30 cellular contexts compared by ENCODE assay signal in genomic region chr3:66097647-66098046, GRCh38. TPM values are rescaled to one million over a fixed set of nuclear protein-coding genes. Genes with fewer than 3 reads are reported as not detected.
"Had no signal": no experiment of that assay in that cellular context is flagged by ENCODE, and none has a peak within 500 bp of the region (broad histone marks: within the 10 kb centered on the region; RNA-seq: fewer than 3 reads in every experiment).

No MANE protein-coding gene starts in this region.

- H3K27me3 ChIP-seq: adrenal gland, breast epithelium, cardiac muscle cell, colonic mucosa, esophagus squamous epithelium, gastroesophageal sphincter had no signal

- ATAC-seq: activated CD4-positive, alpha-beta T cell treated with anti-CD3 and anti-CD28 coated beads for 36 hours; activated CD8-positive, alpha-beta memory T cell treated with anti-CD3 and anti-CD28 coated beads, Interleukin-2, amount 10 ng/mL, durations not matched to agents 7 days and 5 days; activated CD8-positive, alpha-beta T cell treated with anti-CD3 and anti-CD28 coated beads, Interleukin-2, amount 10 ng/mL, durations not matched to agents 7 days and 5 days; activated naive CD8-positive, alpha-beta T cell treated with anti-CD3 and anti-CD28 coated beads, Interleukin-2, amount 50 U/mL, for 24 hours; gastroesophageal sphincter had no signal

- H3K36me3 ChIP-seq: adrenal gland, breast epithelium, cardiac muscle cell, colonic mucosa, esophagus squamous epithelium, gastroesophageal sphincter had no signal

- DNase-seq: activated CD4-positive, alpha-beta memory T cell treated with anti-CD3 and anti-CD28 coated beads for 36 hours; activated CD4-positive, alpha-beta T cell treated with anti-CD3 and anti-CD28 coated beads for 36 hours; activated CD4-positive, alpha-beta T cell treated with anti-CD3 and anti-CD28 coated beads, Interleukin-2, amount 10 ng/mL, durations not matched to agents 24 days and 14 days; activated CD4-positive, CD25-positive, alpha-beta regulatory T cell; activated CD4-positive, CD25-positive, alpha-beta regulatory T cell treated with anti-CD3 and anti-CD28 coated beads, Interleukin-2, amount 50 U/mL, for 72 hours; activated CD8-positive, alpha-beta memory T cell treated with anti-CD3 and anti-CD28 coated beads, Interleukin-2, amount 10 ng/mL, durations not matched to agents 7 days and 5 days; activated CD8-positive, alpha-beta memory T cell treated with anti-CD3 and anti-CD28 coated beads, Interleukin-2, amount 50 U/mL, for 4 hours; activated CD8-positive, alpha-beta T cell treated with anti-CD3 and anti-CD28 coated beads, Interleukin-2, amount 10 ng/mL, durations not matched to agents 7 days and 5 days; activated effector memory CD4-positive, alpha-beta T cell treated with anti-CD3 and anti-CD28 coated beads, Interleukin-2, amount 50 U/mL, for 16 hours; activated naive CD4-positive, alpha-beta T cell treated with anti-CD3 and anti-CD28 coated beads for 36 hours; activated naive CD8-positive, alpha-beta T cell treated with anti-CD3 and anti-CD28 coated beads for 36 hours; activated naive CD8-positive, alpha-beta T cell treated with anti-CD3 and anti-CD28 coated beads, Interleukin-2, amount 50 U/mL, for 24 hours; activated T-cell treated with anti-CD3 and anti-CD28 coated beads, Interleukin-2, amount 50 U/mL, for 1 hour; activated T-cell treated with anti-CD3 and anti-CD28 coated beads, Interleukin-2, amount 50 U/mL, for 48 hours; adrenal gland; amygdala; aorta; central memory CD4-positive, alpha-beta T cell; cerebellar nuclear complex; colonic mucosa; effector CD8-positive, alpha-beta T cell; erythroblast; esophagus squamous epithelium; foreskin melanocyte; head of caudate nucleus; hippocampal formation; T-helper 2 cell had no signal

- H3K4me3 ChIP-seq: adrenal gland, breast epithelium, cardiac muscle cell, colonic mucosa, esophagus squamous epithelium, gastroesophageal sphincter had no signal

- H3K9me3 ChIP-seq: adrenal gland, colonic mucosa had no signal

- H3K27ac ChIP-seq: adrenal gland, breast epithelium, cardiac muscle cell, colonic mucosa, esophagus squamous epithelium, gastroesophageal sphincter had no signal

- H3K4me1 ChIP-seq: adrenal gland, breast epithelium, colonic mucosa, esophagus squamous epithelium, gastroesophageal sphincter had no signal

RNA-seq across cellular contexts. Expression of gene MAGI1, which starts 58.9 kb away (rescaled TPM):
- total RNA-seq: activated CD8-positive, alpha-beta T cell treated with anti-CD3 and anti-CD28 coated beads, Interleukin-2, amount 10 ng/mL, durations not matched to agents 7 days and 5 days; activated naive CD4-positive, alpha-beta T cell treated with anti-CD3 and anti-CD28 coated beads for 36 hours had no signal
